Comparison of ENCODE assay signal across 21 cellular contexts in the genomic region with DNA sequence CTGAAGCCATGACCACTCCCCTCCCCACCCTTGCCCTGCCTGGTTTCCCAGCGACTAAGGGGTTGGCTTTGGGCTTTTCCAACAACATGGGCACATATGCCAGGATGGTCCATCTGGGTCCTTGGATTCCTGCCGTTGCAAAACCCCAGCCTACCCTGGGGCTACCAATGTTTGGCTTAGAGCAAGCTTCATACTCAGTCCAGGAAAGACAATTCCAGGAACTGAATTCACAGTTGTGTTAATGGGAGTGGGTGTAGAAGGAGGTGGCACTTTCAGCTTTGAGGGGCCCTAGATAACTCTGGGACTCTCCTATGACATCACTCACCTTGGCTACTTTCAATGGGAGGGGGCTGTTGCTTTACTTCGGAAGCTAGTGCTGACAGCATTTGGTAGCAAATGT. TPM values are rescaled to one million over a fixed set of nuclear protein-coding genes. Genes with fewer than 3 reads are reported as not detected.
DNase-seq lines count a peak whose midpoint lies in the region; ATAC-seq and TF ChIP-seq lines count a peak whose summit lies in the region.
"Had no signal": no experiment of that assay in that cellular context is flagged by ENCODE, and none has a peak within 500 bp of the region (broad histone marks: within the 10 kb centered on the region; RNA-seq: fewer than 3 reads in every experiment).

No MANE protein-coding gene starts in this region.

- H3K9ac ChIP-seq in BLaER1 (no peak overlapping the region; the same call in 1 of the 2 replicates), neural progenitor cell (no peak overlapping the region)

- H3K27me3 Mint-ChIP-seq in activated CD4-positive, alpha-beta T cell treated with anti-CD3 and anti-CD28 coated beads for 36 hours: peaks cover 7% of the 10 kb centered on the region
- H3K27me3 Mint-ChIP-seq in neural progenitor cell (ENCODE audit: insufficient read depth, low read depth): peaks cover 3% of the 10 kb centered on the region

- peak overlapping the region; percentile 78 for H3K27ac ChIP-seq in BLaER1
- peak overlapping the region; percentile 3 for H3K27ac ChIP-seq in RWPE2 (ENCODE audit: poor library complexity, severe bottlenecking)
- no peak overlapping the region for H3K27ac ChIP-seq in neural progenitor cell
- H3K27ac ChIP-seq in uterus: no peak overlapping the region
- H3K27ac ChIP-seq: 22Rv1, A549 had no signal

- CTCF ChIA-PET in activated CD4-positive, alpha-beta T cell treated with anti-CD3 and anti-CD28 coated beads for 36 hours (lab: Charles Lee): no interaction called here

- H4K20me1 ChIP-seq in BLaER1 (no peaks in the 10 kb centered on the region), neural progenitor cell (ENCODE audit: low read depth) (no peaks in the 10 kb centered on the region)

- H3K9me3 Mint-ChIP-seq in activated CD4-positive, alpha-beta T cell treated with anti-CD3 and anti-CD28 coated beads for 36 hours (ENCODE audit: low read depth): no peaks in the 10 kb centered on the region
- H3K9me3 Mint-ChIP-seq in neural progenitor cell: peaks cover 3% of the 10 kb centered on the region
- H3K9me3 Mint-ChIP-seq: CD8-positive, alpha-beta memory T cell; H9 had no signal

- H3K4me2 ChIP-seq in BLaER1 (peak overlapping the region; percentile 79), neural progenitor cell (no peak overlapping the region)
- H3K4me2 ChIP-seq: A549 had no signal

- H3F3A ChIP-seq in neural progenitor cell (ENCODE audit: low read depth): no peaks in the 10 kb centered on the region

- peaks cover 10% of the 10 kb centered on the region for H3K4me1 Mint-ChIP-seq in activated CD4-positive, alpha-beta T cell treated with anti-CD3 and anti-CD28 coated beads for 36 hours
- no peaks in the 10 kb centered on the region for H3K4me1 Mint-ChIP-seq in neural progenitor cell
- H3K4me1 Mint-ChIP-seq: CD8-positive, alpha-beta memory T cell; H9 had no signal

- peaks cover 21% of the 10 kb centered on the region for H3K9me3 ChIP-seq in BLaER1
- no peaks in the 10 kb centered on the region for H3K9me3 ChIP-seq in RWPE2 (ENCODE audit: severe bottlenecking)
- H3K9me3 ChIP-seq in neural progenitor cell (ENCODE audit: low read depth): no peaks in the 10 kb centered on the region
- no peaks in the 10 kb centered on the region for H3K9me3 ChIP-seq in mucosa of descending colon
- no peaks in the 10 kb centered on the region for H3K9me3 ChIP-seq in uterus
- H3K9me3 ChIP-seq: A549 had no signal

- H3K4me3 ChIP-seq in BLaER1: no peak overlapping the region
- no peak overlapping the region for H3K4me3 ChIP-seq in RWPE2 (ENCODE audit: severe bottlenecking)
- H3K4me3 ChIP-seq in neural progenitor cell: no peak overlapping the region
- no peak overlapping the region for H3K4me3 ChIP-seq in mucosa of descending colon
- H3K4me3 ChIP-seq in uterus: no peak overlapping the region
- H3K4me3 ChIP-seq: A549, GM12878 had no signal

- no peak for TF ChIP-seq POLR2A in uterus (IDR thresholded peaks at IDR 0.05)

- ATAC-seq in activated CD4-positive, alpha-beta T cell treated with anti-CD3 and anti-CD28 coated beads for 36 hours: peak; percentile 47
- ATAC-seq in RWPE2 (ENCODE audit: low read depth): no peak
- ATAC-seq in mucosa of descending colon: no peak
- ATAC-seq: A549 had no signal

- TF ChIP-seq CTCF in RWPE2 (IDR thresholded peaks at IDR 0.05; ENCODE audit: poor library complexity, severe bottlenecking) (no peak), neural progenitor cell (IDR thresholded peaks at IDR 0.05) (no peak), mucosa of descending colon (IDR thresholded peaks at IDR 0.05) (no peak), uterus (IDR thresholded peaks at IDR 0.05) (no peak)

- POLR2A ChIA-PET in activated CD4-positive, alpha-beta T cell treated with anti-CD3 and anti-CD28 coated beads for 36 hours (lab: Charles Lee): no interaction called here

- H3K27ac Mint-ChIP-seq in activated CD4-positive, alpha-beta T cell treated with anti-CD3 and anti-CD28 coated beads for 36 hours: no peak overlapping the region
- no peak overlapping the region for H3K27ac Mint-ChIP-seq in neural progenitor cell
- H3K27ac Mint-ChIP-seq: H9 had no signal

- H3K36me3 ChIP-seq in BLaER1 (no peaks in the 10 kb centered on the region), RWPE2 (ENCODE audit: low read depth) (no peaks in the 10 kb centered on the region; the same call in 1 of the 2 replicates), neural progenitor cell (no peaks in the 10 kb centered on the region), mucosa of descending colon (ENCODE audit: low read depth) (no peaks in the 10 kb centered on the region), uterus (no peaks in the 10 kb centered on the region)

- no peaks in the 10 kb centered on the region for H3K36me3 Mint-ChIP-seq in activated CD4-positive, alpha-beta T cell treated with anti-CD3 and anti-CD28 coated beads for 36 hours (ENCODE audit: low read depth)
- H3K36me3 Mint-ChIP-seq in neural progenitor cell: no peaks in the 10 kb centered on the region
- H3K36me3 Mint-ChIP-seq: CD8-positive, alpha-beta memory T cell had no signal

- no peak for DNase-seq in activated CD4-positive, alpha-beta T cell treated with anti-CD3 and anti-CD28 coated beads for 36 hours
- no peak for DNase-seq in activated CD4-positive, alpha-beta T cell treated with anti-CD3 and anti-CD28 coated beads for 48 hours
- DNase-seq in RWPE2 (ENCODE audit: low spot score) (no peak), neural progenitor cell (ENCODE audit: low spot score) (no peak), mucosa of descending colon (no peak), uterus (no peak), NCI-H226 (no peak)
- DNase-seq: AML-193, COR-L47, DMS 273 treated with DMSO at 0.1 percent for 48 hours, DMS53, DND-41, EL, H9 had no signal

- intact Hi-C loops in activated CD4-positive, alpha-beta T cell treated with anti-CD3 and anti-CD28 coated beads for 36 hours (cut with DNase I, micrococcal nuclease): no loop called here
- intact Hi-C loops in mucosa of descending colon (cut with DNase I, micrococcal nuclease) (no loop called here), uterus (cut with DNase I; ENCODE audit: low total_unique reads) (no loop called here)

- H3K79me2 ChIP-seq in neural progenitor cell (ENCODE audit: low read depth): no peaks in the 10 kb centered on the region

- no peak overlapping the region for H3K4me3 Mint-ChIP-seq in activated CD4-positive, alpha-beta T cell treated with anti-CD3 and anti-CD28 coated beads for 36 hours
- no peak overlapping the region for H3K4me3 Mint-ChIP-seq in neural progenitor cell
- H3K4me3 Mint-ChIP-seq: CD8-positive, alpha-beta memory T cell; H9 had no signal

- H3K4me1 ChIP-seq in BLaER1: peaks cover 43% of the 10 kb centered on the region
- H3K4me1 ChIP-seq in RWPE2 (ENCODE audit: insufficient read depth, poor library complexity, severe bottlenecking): peaks cover 6% of the 10 kb centered on the region
- H3K4me1 ChIP-seq in neural progenitor cell: no peaks in the 10 kb centered on the region
- H3K4me1 ChIP-seq in mucosa of descending colon (ENCODE audit: low read depth): no peaks in the 10 kb centered on the region
- no peaks in the 10 kb centered on the region for H3K4me1 ChIP-seq in uterus
- H3K4me1 ChIP-seq: A549 had no signal

- H3K27me3 ChIP-seq in BLaER1 (no peaks in the 10 kb centered on the region), RWPE2 (ENCODE audit: insufficient read depth, poor library complexity, severe bottlenecking) (no peaks in the 10 kb centered on the region), neural progenitor cell (no peaks in the 10 kb centered on the region), uterus (no peaks in the 10 kb centered on the region)

- H2AFZ ChIP-seq in neural progenitor cell (replicated peaks): peak overlapping the region; percentile 42

RNA-seq across cellular contexts. Expression of a gene that starts 9.0 kb away (rescaled TPM):
- total RNA-seq in activated CD4-positive, alpha-beta T cell treated with anti-CD3 and anti-CD28 coated beads for 36 hours: not detected
- total RNA-seq in neural progenitor cell (ENCODE audit: low replicate concordance) (not detected in 2 replicates), mucosa of descending colon (10 to 100 TPM; 10.8 to 39.4 (median 34.7) TPM), uterus (not detected)
- total RNA-seq: CD8-positive, alpha-beta memory T cell; G401; H9 had no signal

RNA-seq across cellular contexts. Expression of a gene that starts 33.4 kb away (rescaled TPM):
- 1 to 10 TPM; 2.5 to 3.2 TPM for total RNA-seq in activated CD4-positive, alpha-beta T cell treated with anti-CD3 and anti-CD28 coated beads for 36 hours
- total RNA-seq in neural progenitor cell (ENCODE audit: low replicate concordance) (0.15 and 1.6 TPM in 2 replicates), mucosa of descending colon (1 to 10 TPM in 1 of 3 donors, not detected in 2; 4.0 TPM), uterus (1 to 10 TPM in 2 of 4 donors, not detected in 2; 1.6 to 2.6 TPM)
- total RNA-seq: G401, GM12878, H1, H9 had no signal

Comparison
In these comparisons a context has a peak if more than half of its experiments do, and no peak if none do; other contexts are left out.
1. H3K27ac ChIP-seq: peak in BLaER1 (single experiment) and RWPE2 (single experiment); none in neural progenitor cell (single experiment) and uterus (0 of 2).
2. RNA of a gene that starts 9.0 kb away (total RNA-seq): 10.8 to 39.4 TPM in mucosa of descending colon; not detected in uterus, not detected in activated CD4-positive, alpha-beta T cell treated with anti-CD3 and anti-CD28 coated beads for 36 hours and not detected in neural progenitor cell; every median in the first group is over 4 times any median in the second.